ENCODE assay signal across 8 cellular contexts in genomic region chr2:75711590-75711989, GRCh38. TPM values are rescaled to one million over a fixed set of nuclear protein-coding genes. Genes with fewer than 3 reads are reported as not detected.
DNase-seq lines count a peak whose midpoint lies in the region; ATAC-seq and TF ChIP-seq lines count a peak whose summit lies in the region.
"Not testable (repeated sequence)": the region's sequence is repeated elsewhere in the genome, so short reads cannot be mapped to it uniquely, and the experiment has no call there.

No MANE protein-coding gene starts in this region.

- peaks cover 18% of the 10 kb centered on the region for H3K4me1 Mint-ChIP-seq in central memory CD8-positive, alpha-beta T cell
- H3K4me1 Mint-ChIP-seq in neural crest cell: peaks cover 25% of the 10 kb centered on the region

- peaks cover 14% of the 10 kb centered on the region for H3K27me3 Mint-ChIP-seq in central memory CD8-positive, alpha-beta T cell
- not testable (repeated sequence) for H3K27me3 Mint-ChIP-seq in neural crest cell (ENCODE audit: low read depth)

- intact Hi-C loops in left ventricle myocardium inferior (cut with micrococcal nuclease); testis (cut with DNase I; ENCODE audit: low total_unique reads): not testable (repeated sequence)

- not testable (repeated sequence) for TF ChIP-seq POLR2A in testis (IDR thresholded peaks at IDR 0.05)

- peaks cover 10% of the 10 kb centered on the region for H3K36me3 ChIP-seq in DOHH2 (ENCODE audit: control insufficient read depth, low read length)
- H3K36me3 ChIP-seq in left ventricle myocardium inferior; testis (ENCODE audit: low read depth, missing control alignments): not testable (repeated sequence)

- H3K4me1 ChIP-seq in DOHH2 (ENCODE audit: control insufficient read depth, low read length): peaks cover 20% of the 10 kb centered on the region
- peaks cover 38% of the 10 kb centered on the region for H3K4me1 ChIP-seq in left ventricle myocardium inferior
- H3K4me1 ChIP-seq in testis: not testable (repeated sequence)

- peak overlapping the region; percentile 88 for H3K4me3 Mint-ChIP-seq in central memory CD8-positive, alpha-beta T cell
- peak overlapping the region; percentile 93 for H3K4me3 Mint-ChIP-seq in neural crest cell

- not testable (repeated sequence) for ATAC-seq in central memory CD8-positive, alpha-beta T cell (replicated peaks; ENCODE audit: extremely low read depth, poor library complexity, severe bottlenecking)

- peak overlapping the region; percentile 94 for H3K4me2 ChIP-seq in DOHH2 (ENCODE audit: low read length)

- H3K9me3 Mint-ChIP-seq in central memory CD8-positive, alpha-beta T cell; neural crest cell: not testable (repeated sequence)

- peaks cover 36% of the 10 kb centered on the region for H3K79me2 ChIP-seq in DOHH2 (ENCODE audit: control insufficient read depth, low read length)

- H3K4me3 ChIP-seq in DOHH2 (ENCODE audit: low read length) (peak overlapping the region; percentile 79), LNCaP clone FGC (ENCODE audit: low read depth, low read length) (peak overlapping the region; percentile 60), left ventricle myocardium inferior (peak overlapping the region; percentile 84), testis (peak overlapping the region; percentile 81 to 96)

- H4K20me1 ChIP-seq in DOHH2 (ENCODE audit: control insufficient read depth, insufficient read depth, low read depth, low read length): not testable (repeated sequence)

- H3K27me3 ChIP-seq in DOHH2 (ENCODE audit: control insufficient read depth, low read length); left ventricle myocardium inferior (ENCODE audit: low read depth); testis: not testable (repeated sequence)

- WGBS in testis, 2 donors: 80 to 99% methylated on average over 10 of the region's 31 CpGs

- H3K36me3 Mint-ChIP-seq in central memory CD8-positive, alpha-beta T cell (ENCODE audit: insufficient read depth): not testable (repeated sequence)
- peaks cover 11% of the 10 kb centered on the region for H3K36me3 Mint-ChIP-seq in neural crest cell (ENCODE audit: low read depth)

- not testable (repeated sequence) for H3K27ac ChIP-seq in DOHH2 (ENCODE audit: low read depth, low read length)
- H3K27ac ChIP-seq in VCaP: peak overlapping the region; percentile 93
- peak overlapping the region; percentile 97 for H3K27ac ChIP-seq in left ventricle myocardium inferior (replicated peaks)
- H3K27ac ChIP-seq in testis: peak overlapping the region; percentile 94 to 97

- not testable (repeated sequence) for H3K9me3 ChIP-seq in DOHH2 (ENCODE audit: control insufficient read depth, insufficient read depth, low read length); left ventricle myocardium inferior (replicated peaks); testis

- H3F3A ChIP-seq in DOHH2 (ENCODE audit: control insufficient read depth, insufficient read depth): not testable (repeated sequence)

- not testable (repeated sequence) for TF ChIP-seq CTCF in DOHH2 (IDR thresholded peaks at IDR 0.05; ENCODE audit: low read depth, low read length, poor library complexity, severe bottlenecking); LNCaP clone FGC (IDR thresholded peaks at IDR 0.05; ENCODE audit: control insufficient read depth, extremely low read depth, insufficient read depth); VCaP (conservative IDR thresholded peaks at IDR 0.05); left ventricle myocardium inferior (IDR thresholded peaks at IDR 0.05; ENCODE audit: borderline replicate concordance); neural crest cell (conservative IDR thresholded peaks at IDR 0.05); testis (IDR thresholded peaks at IDR 0.05)

- DNase-seq in LNCaP clone FGC (ENCODE audit: low read depth); central memory CD8-positive, alpha-beta T cell (ENCODE audit: low spot score in 2 of 2); left ventricle myocardium inferior; neural crest cell (ENCODE audit: low read depth, low spot score); testis: not testable (repeated sequence)
- peak; percentile 9 for DNase-seq in activated gamma-delta T cell (lab: John Stamatoyannopoulos, UW)

- not testable (repeated sequence) for H3K9me2 ChIP-seq in DOHH2 (replicated peaks; ENCODE audit: control insufficient read depth, low read length)

- not testable (repeated sequence) for H3K27ac Mint-ChIP-seq in central memory CD8-positive, alpha-beta T cell (ENCODE audit: low read depth); neural crest cell (ENCODE audit: unreplicated experiment)

RNA-seq across cellular contexts. Expression of gene GCFC2, which starts 0.9 kb away (rescaled TPM):
- total RNA-seq in left ventricle myocardium inferior (9.6 TPM), neural crest cell (24.6 and 27.1 TPM in 2 replicates), testis (10 to 100 TPM; 33.0 to 40.4 TPM)
- polyA plus RNA-seq in testis (ENCODE audit: insufficient read depth, low read depth, low replicate concordance): 19.2 TPM
